In the genomic region with DNA sequence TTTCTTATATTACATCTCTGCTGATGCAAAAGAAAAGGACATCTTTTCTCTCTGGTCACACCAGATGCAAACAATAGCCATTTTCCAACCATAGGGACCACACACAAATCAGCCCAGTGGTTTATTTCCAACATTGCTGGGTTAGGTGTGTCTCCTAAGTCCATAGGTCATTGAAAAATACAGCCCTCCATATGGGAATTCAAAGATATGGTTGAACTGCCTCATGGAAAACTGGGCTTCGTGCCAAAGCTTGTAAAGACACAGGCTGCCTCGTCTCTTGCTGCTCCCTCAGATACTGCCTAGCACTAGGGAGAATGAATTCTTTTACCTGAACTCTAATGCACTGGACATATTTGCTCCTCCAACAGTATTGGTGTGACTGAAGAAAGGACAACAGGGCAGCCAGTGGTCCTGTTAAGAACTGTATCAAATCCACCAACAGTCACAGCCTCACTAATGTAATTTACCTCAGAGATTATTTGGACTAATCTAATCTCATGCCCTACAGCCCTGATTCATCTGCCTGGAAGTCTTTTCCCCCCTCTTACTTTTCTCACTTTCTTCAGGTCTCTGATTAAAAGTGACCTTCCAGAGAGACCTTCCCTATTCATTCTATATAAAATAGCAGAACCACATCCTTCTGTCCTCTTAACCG, we compare ENCODE assay signal across 1 cellular context.
TF ChIP-seq lines count a peak whose summit lies in the region.

No MANE protein-coding gene starts in this region.

TF ChIP-seq in HCT116, 20 proteins besides CTCF, POLR2A, EP300 and RAD21 (continued from another document):
- no peak for TF ChIP-seq TCF7L2 (IDR thresholded peaks at IDR 0.05; ENCODE audit: borderline replicate concordance, extremely low read depth, insufficient read depth, insufficient read length)
- TF ChIP-seq EZH2 (IDR thresholded peaks at IDR 0.05) = no peak
- no peak for TF ChIP-seq CBX3 (IDR thresholded peaks at IDR 0.05; ENCODE audit: low read depth)
- no peak for TF ChIP-seq ZBTB33 (IDR thresholded peaks at IDR 0.05; ENCODE audit: extremely low read depth, insufficient replicate concordance, low read length)
- TF ChIP-seq, protein P1, sequence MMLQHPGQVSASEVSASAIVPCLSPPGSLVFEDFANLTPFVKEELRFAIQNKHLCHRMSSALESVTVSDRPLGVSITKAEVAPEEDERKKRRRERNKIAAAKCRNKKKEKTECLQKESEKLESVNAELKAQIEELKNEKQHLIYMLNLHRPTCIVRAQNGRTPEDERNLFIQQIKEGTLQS (IDR thresholded peaks at IDR 0.05) = no peak
- TF ChIP-seq ZNF274 (IDR thresholded peaks at IDR 0.05; ENCODE audit: low read depth, low read length) = no peak
- no peak for TF ChIP-seq ZFX (IDR thresholded peaks at IDR 0.05)
